Comparison of ENCODE assay signal across 34 cellular contexts in the genomic region with DNA sequence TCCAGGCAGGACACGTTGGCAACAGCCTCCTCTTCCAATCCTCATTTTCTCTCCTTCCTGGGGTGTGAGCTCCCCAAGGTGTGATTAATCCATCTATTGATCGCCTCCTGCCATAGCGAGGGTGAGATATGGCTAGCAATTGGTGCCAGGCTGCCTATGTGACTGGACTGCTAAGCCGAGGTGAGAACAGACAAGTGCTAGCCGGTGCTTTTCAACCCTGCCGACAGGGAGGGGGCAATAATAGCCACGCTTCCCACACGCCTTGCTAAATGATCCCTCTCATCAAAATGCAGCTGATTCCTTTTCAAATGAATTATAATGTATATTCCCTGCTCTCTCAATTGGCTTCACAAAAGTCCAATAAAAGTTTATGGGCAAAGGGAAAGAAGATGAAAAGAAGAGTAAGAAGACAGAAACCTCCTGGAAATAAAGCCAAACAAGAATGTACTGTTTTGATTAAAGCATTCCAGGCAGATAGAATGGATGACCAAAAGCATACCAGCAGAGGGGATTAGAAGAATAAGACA.
"Had no signal": no experiment of that assay in that cellular context is flagged by ENCODE, and none has a peak within 500 bp of the region (broad histone marks: within the 10 kb centered on the region; RNA-seq: fewer than 3 reads in every experiment).

No MANE protein-coding gene starts in this region.

- DNase-seq: activated CD4-positive, alpha-beta T cell treated with anti-CD3 and anti-CD28 coated beads, Interleukin-2, amount 10 ng/mL, durations not matched to agents 24 days and 14 days; activated CD4-positive, alpha-beta T cell treated with anti-CD3 and anti-CD28 coated beads, Interleukin-2, amount 50 U/mL, for 4 hours; activated CD8-positive, alpha-beta T cell treated with anti-CD3 and anti-CD28 coated beads for 36 hours; activated effector memory CD4-positive, alpha-beta T cell treated with anti-CD3 and anti-CD28 coated beads, Interleukin-2, amount 50 U/mL, for 16 hours; activated naive CD4-positive, alpha-beta T cell; activated naive CD4-positive, alpha-beta T cell treated with anti-CD3 and anti-CD28 coated beads, Interleukin-2, amount 50 U/mL, for 16 hours; activated naive CD8-positive, alpha-beta T cell treated with anti-CD3 and anti-CD28 coated beads for 36 hours; activated T-cell treated with anti-CD3 and anti-CD28 coated beads, Interleukin-2, amount 50 U/mL, for 1 hour; activated T-cell treated with anti-CD3 and anti-CD28 coated beads, Interleukin-2, amount 50 U/mL, for 72 hours; amniotic stem cell; aorta; body of pancreas; NCI-H1048; NCI-H1105 treated with DMSO at 0.1 percent for 48 hours; NCI-H1436; NCI-H187; NCI-H2029 treated with DMSO at 0.1 percent for 48 hours; NCI-H2171 treated with DMSO at 0.1 percent for 48 hours; NCI-H2227 treated with DMSO at 0.1 percent for 48 hours; NCI-H446; NCI-H510A treated with DMSO at 0.1 percent for 48 hours; NCI-H526 treated with DMSO at 0.1 percent for 48 hours; NK-92 treated with Interleukin-12 subunit alpha and Interleukin-12 subunit beta, amount 100 ng/mL, for 24 hours; PC-3; Peyer's patch; RPMI8226; SIG-M5; T-cell; T-helper 17 cell; T-helper 9 cell had no signal

- FAIRE-seq: K562 had no signal

- H3K4me3 Mint-ChIP-seq: activated CD4-positive, alpha-beta T cell treated with anti-CD3 and anti-CD28 coated beads, Interleukin-2, amount 10 ng/mL, durations not matched to agents 24 days and 14 days; activated CD8-positive, alpha-beta T cell treated with anti-CD3 and anti-CD28 coated beads for 36 hours; activated naive CD8-positive, alpha-beta T cell treated with anti-CD3 and anti-CD28 coated beads for 36 hours; activated T-cell treated with anti-CD3 and anti-CD28 coated beads, Interleukin-2, amount 50 U/mL, for 72 hours; activated T-helper 17 cell treated with anti-CD3 and anti-CD28 coated beads, Interleukin-2, amount 50 U/mL, for 72 hours; T-cell; T-helper 17 cell had no signal

- H3K4me1 ChIP-seq: body of pancreas, breast epithelium, Peyer's patch had no signal

- H3K4me1 Mint-ChIP-seq: activated naive CD8-positive, alpha-beta T cell treated with anti-CD3 and anti-CD28 coated beads for 36 hours; activated T-helper 17 cell treated with anti-CD3 and anti-CD28 coated beads, Interleukin-2, amount 50 U/mL, for 72 hours; T-cell had no signal

- H3K27ac ChIP-seq: body of pancreas, breast epithelium, Peyer's patch, VCaP had no signal

- H3K27ac Mint-ChIP-seq: activated CD4-positive, alpha-beta T cell treated with anti-CD3 and anti-CD28 coated beads, Interleukin-2, amount 10 ng/mL, durations not matched to agents 24 days and 14 days; activated CD8-positive, alpha-beta T cell treated with anti-CD3 and anti-CD28 coated beads for 36 hours; activated naive CD8-positive, alpha-beta T cell treated with anti-CD3 and anti-CD28 coated beads for 36 hours; activated T-cell treated with anti-CD3 and anti-CD28 coated beads, Interleukin-2, amount 50 U/mL, for 72 hours; activated T-helper 17 cell treated with anti-CD3 and anti-CD28 coated beads, Interleukin-2, amount 50 U/mL, for 72 hours; T-cell; T-helper 17 cell had no signal

- H3K4me3 ChIP-seq: body of pancreas, breast epithelium, K562, Peyer's patch had no signal

- H3K36me3 ChIP-seq: breast epithelium, Peyer's patch had no signal

- H3K27me3 Mint-ChIP-seq: activated CD8-positive, alpha-beta T cell treated with anti-CD3 and anti-CD28 coated beads for 36 hours; activated T-helper 17 cell treated with anti-CD3 and anti-CD28 coated beads, Interleukin-2, amount 50 U/mL, for 72 hours; T-cell; T-helper 17 cell had no signal

- H3K9me3 ChIP-seq: body of pancreas, breast epithelium, Peyer's patch had no signal

- H3K36me3 Mint-ChIP-seq: activated naive CD8-positive, alpha-beta T cell treated with anti-CD3 and anti-CD28 coated beads for 36 hours; T-cell had no signal

- H3K27me3 ChIP-seq: body of pancreas, breast epithelium, Peyer's patch had no signal

- H3K9me3 Mint-ChIP-seq: activated CD4-positive, alpha-beta T cell treated with anti-CD3 and anti-CD28 coated beads, Interleukin-2, amount 10 ng/mL, durations not matched to agents 24 days and 14 days; activated CD8-positive, alpha-beta T cell treated with anti-CD3 and anti-CD28 coated beads for 36 hours; activated naive CD8-positive, alpha-beta T cell treated with anti-CD3 and anti-CD28 coated beads for 36 hours; activated T-cell treated with anti-CD3 and anti-CD28 coated beads, Interleukin-2, amount 50 U/mL, for 72 hours; activated T-helper 17 cell treated with anti-CD3 and anti-CD28 coated beads, Interleukin-2, amount 50 U/mL, for 72 hours; T-cell had no signal
